ENCODE assay signal across 1 cellular context in the genomic region with DNA sequence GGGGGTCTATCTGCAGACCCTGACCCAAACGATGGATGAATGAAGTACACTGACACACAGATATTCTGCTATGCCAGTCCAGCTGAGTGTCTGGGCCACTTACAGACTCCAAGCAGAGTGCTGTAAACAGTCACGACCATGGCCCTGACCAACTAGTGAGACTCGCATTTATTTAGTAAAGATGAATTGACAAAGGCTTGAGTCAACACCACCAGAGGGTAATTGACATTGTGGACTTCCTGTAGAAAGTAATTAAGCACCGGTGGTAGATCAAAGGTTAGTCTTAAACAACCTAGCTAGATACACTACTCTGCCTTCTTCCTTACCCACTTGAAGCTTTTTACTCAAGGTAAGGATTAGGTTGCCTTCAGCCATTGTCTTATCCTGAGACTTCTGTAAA.
TF ChIP-seq lines count a peak whose summit lies in the region.

No MANE protein-coding gene starts in this region.

TF ChIP-seq in HepG2, 621 proteins besides CTCF, POLR2A, EP300 and RAD21 (continued from another document and continues in another):
- TF ChIP-seq FOXP4 (CRISPR knock-in tag; IDR thresholded peaks at IDR 0.05) = no peak
- no peak for TF ChIP-seq FOXP1 (IDR thresholded peaks at IDR 0.05)
- peak; percentile 72 for TF ChIP-seq FOXP1 (CRISPR knock-in tag; IDR thresholded peaks at IDR 0.05)
- TF ChIP-seq ZNF20 (CRISPR knock-in tag; IDR thresholded peaks at IDR 0.05) = no peak
- TF ChIP-seq CHCHD3 (CRISPR knock-in tag; IDR thresholded peaks at IDR 0.05) = no peak
- TF ChIP-seq CENPX (CRISPR knock-in tag; IDR thresholded peaks at IDR 0.05) = no peak
- peak; percentile 60 for TF ChIP-seq SAP130 (CRISPR knock-in tag; IDR thresholded peaks at IDR 0.05; ENCODE audit: low read depth)
- TF ChIP-seq ZSCAN29 (CRISPR knock-in tag; conservative IDR thresholded peaks at IDR 0.05) = no peak
- no peak for TF ChIP-seq RCOR2 (CRISPR knock-in tag; IDR thresholded peaks at IDR 0.05)
- no peak for TF ChIP-seq ZMAT5 (CRISPR knock-in tag; IDR thresholded peaks at IDR 0.05; ENCODE audit: borderline replicate concordance, low read depth)
- no peak for TF ChIP-seq ONECUT2 (CRISPR knock-in tag; IDR thresholded peaks at IDR 0.05)
- TF ChIP-seq MXD4 (CRISPR knock-in tag; IDR thresholded peaks at IDR 0.05) = no peak
- TF ChIP-seq ZBTB4 (CRISPR knock-in tag; IDR thresholded peaks at IDR 0.05; ENCODE audit: borderline replicate concordance) = no peak
- TF ChIP-seq SRY (CRISPR knock-in tag; IDR thresholded peaks at IDR 0.05) = no peak
- TF ChIP-seq SSRP1 (CRISPR knock-in tag; IDR thresholded peaks at IDR 0.05) = no peak
- TF ChIP-seq PAXIP1 (CRISPR knock-in tag; conservative IDR thresholded peaks at IDR 0.05) = peak; percentile 49
- no peak for TF ChIP-seq ZNF776 (CRISPR knock-in tag; IDR thresholded peaks at IDR 0.05)
- TF ChIP-seq HCFC1 (IDR thresholded peaks at IDR 0.05; ENCODE audit: low read depth, low read length) = no peak
- TF ChIP-seq HIC2 (CRISPR knock-in tag; IDR thresholded peaks at IDR 0.05; ENCODE audit: low read depth) = no peak
- no peak for TF ChIP-seq STAT5B (CRISPR knock-in tag; IDR thresholded peaks at IDR 0.05)
- TF ChIP-seq TARDBP (CRISPR knock-in tag; IDR thresholded peaks at IDR 0.05) = no peak
- peak; percentile 46; the same call in 1 of the 2 replicates for TF ChIP-seq TCF7 (IDR thresholded peaks at IDR 0.05; ENCODE audit: low read depth)
- no peak for TF ChIP-seq REPIN1 (CRISPR knock-in tag; IDR thresholded peaks at IDR 0.05; ENCODE audit: borderline replicate concordance, low read depth)
- no peak for TF ChIP-seq ZNF616 (CRISPR knock-in tag; IDR thresholded peaks at IDR 0.05; ENCODE audit: low read depth)
- TF ChIP-seq SYNCRIP (IDR thresholded peaks at IDR 0.05; ENCODE audit: insufficient read depth, low read depth, low read length) = no peak
- no peak for TF ChIP-seq ZNF281 (CRISPR knock-in tag; IDR thresholded peaks at IDR 0.05; ENCODE audit: borderline replicate concordance)
- TF ChIP-seq THAP11 (CRISPR knock-in tag; IDR thresholded peaks at IDR 0.05) = no peak
- TF ChIP-seq ZNF260 (CRISPR knock-in tag; IDR thresholded peaks at IDR 0.05; ENCODE audit: borderline replicate concordance, low read depth) = no peak
- TF ChIP-seq RARA (CRISPR knock-in tag; IDR thresholded peaks at IDR 0.05) = peak; percentile 88
- 0 out of 2 replicates have a peak, but pooled peaks have one; percentile 16 for TF ChIP-seq ZSCAN9 (CRISPR knock-in tag; IDR thresholded peaks at IDR 0.05; ENCODE audit: borderline replicate concordance)
- TF ChIP-seq ZBTB7A (CRISPR knock-in tag; IDR thresholded peaks at IDR 0.05) = no peak
- TF ChIP-seq ZNF552 (CRISPR knock-in tag; IDR thresholded peaks at IDR 0.05; ENCODE audit: borderline replicate concordance) = no peak
- no peak for TF ChIP-seq STAG1 (CRISPR knock-in tag; IDR thresholded peaks at IDR 0.05)
- TF ChIP-seq XRCC5 (optimal IDR thresholded peaks at IDR 0.05; ENCODE audit: low read length) = no peak
- TF ChIP-seq ZNF432 (CRISPR knock-in tag; IDR thresholded peaks at IDR 0.05; ENCODE audit: borderline replicate concordance) = no peak
- TF ChIP-seq, protein P1, sequence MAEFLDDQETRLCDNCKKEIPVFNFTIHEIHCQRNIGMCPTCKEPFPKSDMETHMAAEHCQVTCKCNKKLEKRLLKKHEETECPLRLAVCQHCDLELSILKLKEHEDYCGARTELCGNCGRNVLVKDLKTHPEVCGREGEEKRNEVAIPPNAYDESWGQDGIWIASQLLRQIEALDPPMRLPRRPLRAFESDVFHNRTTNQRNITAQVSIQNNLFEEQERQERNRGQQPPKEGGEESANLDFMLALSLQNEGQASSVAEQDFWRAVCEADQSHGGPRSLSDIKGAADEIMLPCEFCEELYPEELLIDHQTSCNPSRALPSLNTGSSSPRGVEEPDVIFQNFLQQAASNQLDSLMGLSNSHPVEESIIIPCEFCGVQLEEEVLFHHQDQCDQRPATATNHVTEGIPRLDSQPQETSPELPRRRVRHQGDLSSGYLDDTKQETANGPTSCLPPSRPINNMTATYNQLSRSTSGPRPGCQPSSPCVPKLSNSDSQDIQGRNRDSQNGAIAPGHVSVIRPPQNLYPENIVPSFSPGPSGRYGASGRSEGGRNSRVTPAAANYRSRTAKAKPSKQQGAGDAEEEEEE (CRISPR knock-in tag; IDR thresholded peaks at IDR 0.05; ENCODE audit: borderline replicate concordance) = no peak
- TF ChIP-seq, protein P2, sequence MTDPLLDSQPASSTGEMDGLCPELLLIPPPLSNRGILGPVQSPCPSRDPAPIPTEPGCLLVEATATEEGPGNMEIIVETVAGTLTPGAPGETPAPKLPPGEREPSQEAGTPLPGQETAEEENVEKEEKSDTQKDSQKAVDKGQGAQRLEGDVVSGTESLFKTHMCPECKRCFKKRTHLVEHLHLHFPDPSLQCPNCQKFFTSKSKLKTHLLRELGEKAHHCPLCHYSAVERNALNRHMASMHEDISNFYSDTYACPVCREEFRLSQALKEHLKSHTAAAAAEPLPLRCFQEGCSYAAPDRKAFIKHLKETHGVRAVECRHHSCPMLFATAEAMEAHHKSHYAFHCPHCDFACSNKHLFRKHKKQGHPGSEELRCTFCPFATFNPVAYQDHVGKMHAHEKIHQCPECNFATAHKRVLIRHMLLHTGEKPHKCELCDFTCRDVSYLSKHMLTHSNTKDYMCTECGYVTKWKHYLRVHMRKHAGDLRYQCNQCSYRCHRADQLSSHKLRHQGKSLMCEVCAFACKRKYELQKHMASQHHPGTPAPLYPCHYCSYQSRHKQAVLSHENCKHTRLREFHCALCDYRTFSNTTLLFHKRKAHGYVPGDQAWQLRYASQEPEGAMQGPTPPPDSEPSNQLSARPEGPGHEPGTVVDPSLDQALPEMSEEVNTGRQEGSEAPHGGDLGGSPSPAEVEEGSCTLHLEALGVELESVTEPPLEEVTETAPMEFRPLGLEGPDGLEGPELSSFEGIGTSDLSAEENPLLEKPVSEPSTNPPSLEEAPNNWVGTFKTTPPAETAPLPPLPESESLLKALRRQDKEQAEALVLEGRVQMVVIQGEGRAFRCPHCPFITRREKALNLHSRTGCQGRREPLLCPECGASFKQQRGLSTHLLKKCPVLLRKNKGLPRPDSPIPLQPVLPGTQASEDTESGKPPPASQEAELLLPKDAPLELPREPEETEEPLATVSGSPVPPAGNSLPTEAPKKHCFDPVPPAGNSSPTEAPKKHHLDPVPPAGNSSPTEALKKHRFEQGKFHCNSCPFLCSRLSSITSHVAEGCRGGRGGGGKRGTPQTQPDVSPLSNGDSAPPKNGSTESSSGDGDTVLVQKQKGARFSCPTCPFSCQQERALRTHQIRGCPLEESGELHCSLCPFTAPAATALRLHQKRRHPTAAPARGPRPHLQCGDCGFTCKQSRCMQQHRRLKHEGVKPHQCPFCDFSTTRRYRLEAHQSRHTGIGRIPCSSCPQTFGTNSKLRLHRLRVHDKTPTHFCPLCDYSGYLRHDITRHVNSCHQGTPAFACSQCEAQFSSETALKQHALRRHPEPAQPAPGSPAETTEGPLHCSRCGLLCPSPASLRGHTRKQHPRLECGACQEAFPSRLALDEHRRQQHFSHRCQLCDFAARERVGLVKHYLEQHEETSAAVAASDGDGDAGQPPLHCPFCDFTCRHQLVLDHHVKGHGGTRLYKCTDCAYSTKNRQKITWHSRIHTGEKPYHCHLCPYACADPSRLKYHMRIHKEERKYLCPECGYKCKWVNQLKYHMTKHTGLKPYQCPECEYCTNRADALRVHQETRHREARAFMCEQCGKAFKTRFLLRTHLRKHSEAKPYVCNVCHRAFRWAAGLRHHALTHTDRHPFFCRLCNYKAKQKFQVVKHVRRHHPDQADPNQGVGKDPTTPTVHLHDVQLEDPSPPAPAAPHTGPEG (CRISPR knock-in tag; IDR thresholded peaks at IDR 0.05) = no peak
